11 cellular contexts compared by ENCODE assay signal in the genomic region with DNA sequence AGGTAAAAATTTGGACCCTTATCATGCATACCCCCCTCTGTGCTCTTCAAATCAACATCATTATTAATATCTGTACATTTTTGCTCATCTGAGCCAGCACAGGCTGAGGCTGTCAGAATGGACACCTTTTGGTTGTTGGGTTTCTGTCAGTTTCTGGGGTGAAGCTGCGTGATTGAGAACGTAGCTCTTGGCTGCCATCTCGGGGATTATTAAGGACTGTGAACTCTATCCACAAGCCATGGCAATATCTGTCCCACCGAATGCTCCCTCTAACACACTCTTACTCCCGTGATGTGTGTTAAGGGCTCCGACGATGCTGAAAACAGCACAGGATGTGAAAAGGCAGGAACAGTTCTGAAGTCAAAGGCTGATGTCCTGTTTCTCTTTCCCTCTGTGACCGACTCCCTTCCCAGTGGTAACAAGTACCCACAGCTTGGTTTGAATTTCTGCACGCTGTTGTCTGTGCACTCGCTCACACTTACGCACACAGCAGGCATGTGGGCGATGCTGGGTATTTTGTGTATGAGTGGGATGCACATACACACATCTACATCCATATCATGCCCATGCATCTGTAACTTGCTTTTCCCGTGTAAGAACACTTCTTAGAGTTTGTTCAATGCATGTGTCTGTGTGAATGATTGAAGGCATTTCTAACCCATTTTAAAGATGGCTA.
DNase-seq lines count a peak whose midpoint lies in the region; ATAC-seq and TF ChIP-seq lines count a peak whose summit lies in the region.
"Had no signal": no experiment of that assay in that cellular context is flagged by ENCODE, and none has a peak within 500 bp of the region (broad histone marks: within the 10 kb centered on the region; RNA-seq: fewer than 3 reads in every experiment).

No MANE protein-coding gene starts in this region.

- DNase-seq in NCI-H526 (lab: John Stamatoyannopoulos, UW), result peak; percentile 4 to 62
- no peak for DNase-seq in NCI-H526 treated with DMSO at 0.1 percent for 48 hours (lab: John Stamatoyannopoulos, UW)
- DNase-seq in GM13976 (ENCODE audit: low spot score), result peak; percentile 44
- DNase-seq in NCI-H69 (lab: John Stamatoyannopoulos, UW), result peak; percentile 80
- DNase-seq in cerebellar cortex (ENCODE audit: low spot score), result peak; percentile 7
- DNase-seq in NCI-H146 treated with DMSO at 0.1 percent for 48 hours (lab: John Stamatoyannopoulos, UW; ENCODE audit: unreplicated experiment), result no peak
- no peak for DNase-seq in mucosa of gallbladder (ENCODE audit: low spot score)
- DNase-seq: activated naive CD8-positive, alpha-beta T cell treated with anti-CD3 and anti-CD28 coated beads, Interleukin-2, amount 50 U/mL, for 24 hours; dermis blood vessel endothelial cell; NCI-H1930 had no signal

- TF ChIP-seq CTCF in GM13976 (IDR thresholded peaks at IDR 0.05; ENCODE audit: borderline replicate concordance, control extremely low read depth, extremely low read depth, insufficient read depth, missing control alignments), result no peak

- in situ Hi-C loops in GM13976 (cut with MboI; ENCODE audit: low sequenced_read_pairs, unreplicated experiment), result no loop called here

- ATAC-seq in HG02763 (IDR thresholded peaks at IDR 0.05; ENCODE audit: unreplicated experiment), result no peak
- ATAC-seq: activated naive CD8-positive, alpha-beta T cell treated with anti-CD3 and anti-CD28 coated beads, Interleukin-2, amount 50 U/mL, for 24 hours had no signal

Comparison
In these comparisons a context has a peak if more than half of its experiments do, and no peak if none do; other contexts are left out.
1. DNase-seq: peak in NCI-H526 (2 of 2), GM13976 (single experiment), NCI-H69 (single experiment) and cerebellar cortex (single experiment); none in NCI-H526 treated with DMSO at 0.1 percent for 48 hours (single experiment), NCI-H146 treated with DMSO at 0.1 percent for 48 hours (single experiment) and mucosa of gallbladder (single experiment).